8 cellular contexts compared by ENCODE assay signal in the genomic region with DNA sequence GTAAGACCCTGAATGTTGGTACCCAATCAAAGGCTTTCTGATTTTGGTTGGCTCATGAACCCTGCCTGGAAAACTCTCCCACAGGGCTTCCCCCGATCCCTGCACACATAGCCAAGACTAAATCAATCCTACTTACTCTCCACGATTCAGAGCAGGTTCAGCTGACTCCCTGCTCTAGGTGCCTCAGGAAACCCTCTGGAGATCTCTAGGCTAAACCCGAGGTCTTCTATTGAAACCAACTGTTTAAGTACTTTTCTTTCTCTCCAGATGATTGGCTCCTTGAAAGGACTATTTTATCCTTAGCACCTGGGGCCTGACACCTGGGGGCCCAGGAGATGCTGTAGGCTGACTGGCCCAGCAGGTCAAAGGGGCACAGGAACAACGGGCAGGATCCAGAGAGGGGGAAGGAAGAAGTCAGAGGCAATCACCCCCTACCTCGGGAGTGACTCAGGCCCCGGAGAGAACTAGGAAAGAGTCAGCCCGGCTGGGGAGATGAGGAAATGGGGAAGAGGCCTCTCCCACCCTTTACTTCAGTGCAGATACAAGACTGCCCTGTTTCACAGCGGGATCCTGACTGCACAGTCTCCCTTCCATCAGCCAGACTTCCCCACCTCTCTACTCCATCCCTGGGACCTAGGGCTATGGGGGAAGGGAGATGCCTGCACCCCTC. TPM values are rescaled to one million over a fixed set of nuclear protein-coding genes. Genes with fewer than 3 reads are reported as not detected.
DNase-seq lines count a peak whose midpoint lies in the region; ATAC-seq, FAIRE-seq and TF ChIP-seq lines count a peak whose summit lies in the region.

No MANE protein-coding gene starts in this region.

- no peak for FAIRE-seq in pancreas (lab: Jason Lieb, UNC)

- no peak for DNase-seq in activated CD8-positive, alpha-beta memory T cell treated with anti-CD3 and anti-CD28 coated beads, Interleukin-2, amount 10 ng/mL, durations not matched to agents 7 days and 5 days
- no peak for DNase-seq in activated CD8-positive, alpha-beta memory T cell treated with anti-CD3 and anti-CD28 coated beads, Interleukin-2, amount 50 U/mL, for 4 hours
- DNase-seq in RWPE2 (ENCODE audit: low spot score): no peak
- no peak for DNase-seq in epithelial cell of proximal tubule (ENCODE audit: low read depth)
- DNase-seq in pancreas: peak in 2 of 6 donors; percentile 21 to 24
- no peak for DNase-seq in inferior parietal cortex (ENCODE audit: extremely low spot score)

- no peaks in the 10 kb centered on the region for H3K27me3 Mint-ChIP-seq in activated CD8-positive, alpha-beta memory T cell treated with anti-CD3 and anti-CD28 coated beads, Interleukin-2, amount 10 ng/mL, durations not matched to agents 7 days and 5 days

- H3K4me1 ChIP-seq in RWPE2 (ENCODE audit: insufficient read depth, poor library complexity, severe bottlenecking) (no peaks in the 10 kb centered on the region), pancreas (peaks cover 0 to 23% (median 15%) of the 10 kb centered on the region in 3 donors)

- H3K27me3 ChIP-seq in RWPE2 (ENCODE audit: insufficient read depth, poor library complexity, severe bottlenecking) (no peaks in the 10 kb centered on the region), pancreas (no peaks in the 10 kb centered on the region)

- peaks cover 38% of the 10 kb centered on the region for H3K36me3 Mint-ChIP-seq in activated CD8-positive, alpha-beta memory T cell treated with anti-CD3 and anti-CD28 coated beads, Interleukin-2, amount 10 ng/mL, durations not matched to agents 7 days and 5 days

- CTCF ChIA-PET in activated CD8-positive, alpha-beta memory T cell treated with anti-CD3 and anti-CD28 coated beads, Interleukin-2, amount 10 ng/mL, durations not matched to agents 7 days and 5 days (lab: Charles Lee): interaction anchor here (0.6 to 7.3 kb wide), 9 partner anchors 10 to 62 kb away, joined by 3 to 61 read pairs (median 4); a partner anchor contains a TSS

- peak overlapping the region; percentile 95 for H3K4me3 Mint-ChIP-seq in activated CD8-positive, alpha-beta memory T cell treated with anti-CD3 and anti-CD28 coated beads, Interleukin-2, amount 10 ng/mL, durations not matched to agents 7 days and 5 days

- H3K27ac Mint-ChIP-seq in activated CD8-positive, alpha-beta memory T cell treated with anti-CD3 and anti-CD28 coated beads, Interleukin-2, amount 10 ng/mL, durations not matched to agents 7 days and 5 days: peak overlapping the region; percentile 62

- peaks cover 46% of the 10 kb centered on the region for H3K36me3 ChIP-seq in RWPE2 (ENCODE audit: low read depth)
- H3K36me3 ChIP-seq in pancreas: no peaks in the 10 kb centered on the region

- peak overlapping the region; percentile 70 for H3K27ac ChIP-seq in RWPE2 (ENCODE audit: poor library complexity, severe bottlenecking)
- H3K27ac ChIP-seq in pancreas: peak overlapping the region in 2 of 4 donors; percentile 28 to 50

- H3K9me3 ChIP-seq in RWPE2 (ENCODE audit: severe bottlenecking) (no peaks in the 10 kb centered on the region), pancreas (no peaks in the 10 kb centered on the region)

- H3K4me1 Mint-ChIP-seq in activated CD8-positive, alpha-beta memory T cell treated with anti-CD3 and anti-CD28 coated beads, Interleukin-2, amount 10 ng/mL, durations not matched to agents 7 days and 5 days: peaks cover 46% of the 10 kb centered on the region

- ATAC-seq in activated CD8-positive, alpha-beta memory T cell treated with anti-CD3 and anti-CD28 coated beads, Interleukin-2, amount 10 ng/mL, durations not matched to agents 7 days and 5 days: no peak
- ATAC-seq in RWPE2 (ENCODE audit: low read depth) (peak; percentile 14; the same call in 1 of the 3 replicates), pancreas (no peak), HG02938 (IDR thresholded peaks at IDR 0.05; ENCODE audit: unreplicated experiment) (no peak), GM21619 (IDR thresholded peaks at IDR 0.05; ENCODE audit: unreplicated experiment) (no peak)

- TF ChIP-seq CTCF in RWPE2 (IDR thresholded peaks at IDR 0.05; ENCODE audit: poor library complexity, severe bottlenecking): no peak
- no peak for TF ChIP-seq CTCF in epithelial cell of proximal tubule (conservative IDR thresholded peaks at IDR 0.05; ENCODE audit: low read depth, low read length)
- TF ChIP-seq CTCF in pancreas (IDR thresholded peaks at IDR 0.05): no peak

- H3K4me3 ChIP-seq in RWPE2 (ENCODE audit: severe bottlenecking): peak overlapping the region; percentile 92
- H3K4me3 ChIP-seq in epithelial cell of proximal tubule (ENCODE audit: low read depth, low read length): peak overlapping the region; percentile 87
- peak overlapping the region; percentile 69 to 85 (median 75) for H3K4me3 ChIP-seq in pancreas

- intact Hi-C loops in pancreas (cut with DNase I): no loop called here

- 1% methylated on average over 7 to 8 of the region's 8 CpGs for WGBS in pancreas, 2 donors

- H3K9me3 Mint-ChIP-seq in activated CD8-positive, alpha-beta memory T cell treated with anti-CD3 and anti-CD28 coated beads, Interleukin-2, amount 10 ng/mL, durations not matched to agents 7 days and 5 days (ENCODE audit: low read depth): no peaks in the 10 kb centered on the region

RNA-seq across cellular contexts. Expression of a gene that starts 2.0 kb away (rescaled TPM):
- total RNA-seq in activated CD8-positive, alpha-beta memory T cell treated with anti-CD3 and anti-CD28 coated beads, Interleukin-2, amount 10 ng/mL, durations not matched to agents 7 days and 5 days: 10 to 100 TPM; 84.1 to 87.3 TPM
- total RNA-seq in epithelial cell of proximal tubule (51.8 and 53.6 TPM in 2 replicates), pancreas (10 to 100 TPM; 14.5 to 23.3 (median 15.2) TPM)
- polyA plus RNA-seq in pancreas: 10 to 100 TPM; 26.9 to 28.2 TPM

RNA-seq across cellular contexts. Expression of a gene that starts 6.3 kb away (rescaled TPM):
- total RNA-seq in activated CD8-positive, alpha-beta memory T cell treated with anti-CD3 and anti-CD28 coated beads, Interleukin-2, amount 10 ng/mL, durations not matched to agents 7 days and 5 days: 1 to 10 TPM in 1 of 2 experiments, not detected in 1; 1.0 TPM
- not detected in 2 replicates for total RNA-seq in epithelial cell of proximal tubule
- under 1 TPM in 3 of 6 donors, not detected in 3; 0.24 to 0.84 (median 0.38) TPM for total RNA-seq in pancreas
- polyA plus RNA-seq in pancreas: under 1 TPM; 0.30 to 0.31 TPM

RNA-seq across cellular contexts. Expression of a gene that starts 13.1 kb away (rescaled TPM):
- 10 to 100 TPM; 70.0 to 94.9 TPM for total RNA-seq in activated CD8-positive, alpha-beta memory T cell treated with anti-CD3 and anti-CD28 coated beads, Interleukin-2, amount 10 ng/mL, durations not matched to agents 7 days and 5 days
- total RNA-seq in epithelial cell of proximal tubule (68.9 and 75.2 TPM in 2 replicates), pancreas (10 to 100 TPM; 24.8 to 36.5 (median 29.6) TPM)
- 10 to 100 TPM; 29.2 to 34.5 TPM for polyA plus RNA-seq in pancreas

RNA-seq across cellular contexts. Expression of a gene that starts 14.1 kb away (rescaled TPM):
- 100 to 1,000 TPM; 259 to 278 TPM for total RNA-seq in activated CD8-positive, alpha-beta memory T cell treated with anti-CD3 and anti-CD28 coated beads, Interleukin-2, amount 10 ng/mL, durations not matched to agents 7 days and 5 days
- total RNA-seq in epithelial cell of proximal tubule (0.23 TPM in 1 of 2 replicates, not detected in the other), pancreas (1 to 10 TPM in 5 of 6 donors, under 1 TPM in 1; 0.63 to 1.8 (median 1.2) TPM)
- 1 to 10 TPM; 2.1 to 3.3 TPM for polyA plus RNA-seq in pancreas

RNA-seq across cellular contexts. Expression of a gene that starts 27.0 kb away (rescaled TPM):
- 10 to 100 TPM; 13.7 to 15.6 TPM for total RNA-seq in activated CD8-positive, alpha-beta memory T cell treated with anti-CD3 and anti-CD28 coated beads, Interleukin-2, amount 10 ng/mL, durations not matched to agents 7 days and 5 days
- total RNA-seq in epithelial cell of proximal tubule: 12.6 and 15.6 TPM in 2 replicates
- 1 to 10 TPM; 4.0 to 6.5 (median 4.6) TPM for total RNA-seq in pancreas
- 1 to 10 TPM; 3.1 to 5.0 TPM for polyA plus RNA-seq in pancreas
